ENCODE assay signal across 1 cellular context in the genomic region with DNA sequence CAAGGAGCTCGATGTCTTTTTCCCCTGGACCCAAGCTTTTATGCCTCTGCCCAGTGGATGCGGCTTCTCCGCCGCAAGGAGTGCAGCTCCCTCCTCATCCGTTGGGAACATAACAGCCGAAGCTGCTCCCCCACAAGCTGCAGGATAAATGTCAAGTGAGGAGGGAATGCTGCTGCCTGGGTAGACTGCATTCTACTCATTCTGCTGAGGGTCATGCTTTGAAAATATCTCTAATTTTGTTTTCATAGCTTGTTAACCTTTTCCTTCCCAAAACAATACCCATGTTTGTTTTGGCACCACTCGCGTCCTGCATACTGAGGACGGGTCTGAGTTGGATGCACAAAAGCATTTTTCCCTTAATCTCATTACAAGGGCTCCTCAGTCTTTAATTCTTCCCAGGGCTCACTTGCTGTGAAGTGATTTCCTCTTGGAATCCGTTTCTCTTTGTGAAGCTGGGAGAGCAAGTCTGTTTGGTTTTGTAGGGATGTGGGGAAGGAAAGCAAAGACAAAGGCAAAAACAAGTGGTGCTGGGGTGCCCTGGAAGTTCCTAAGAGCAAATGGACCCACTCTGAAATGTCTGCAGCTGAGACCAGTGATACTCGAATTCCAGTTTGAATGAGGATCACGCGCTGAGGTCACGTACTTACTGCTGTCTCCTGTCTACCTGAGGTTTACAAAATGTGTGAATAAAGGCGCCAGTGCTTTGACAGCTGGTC.
A peak's percentile ranks its signal among the peaks of the same experiment; 100 is the strongest.
TF ChIP-seq lines count a peak whose summit lies in the region.

No MANE protein-coding gene starts in this region.

TF ChIP-seq in H1, 55 proteins besides CTCF, POLR2A, EP300 and RAD21 (continued from another document):
- peak; percentile 56 for TF ChIP-seq ASH2L (IDR thresholded peaks at IDR 0.05; ENCODE audit: low read length)
